ENCODE assay signal across 1 cellular context in genomic region chr1:151166506-151166956, GRCh38.
TF ChIP-seq lines count a peak whose summit lies in the region.

No MANE protein-coding gene starts in this region.

TF ChIP-seq in HepG2, 621 proteins besides CTCF, POLR2A, EP300 and RAD21:
- 0 out of 2 replicates have a peak, but pooled peaks have one; percentile 7 for TF ChIP-seq HES4 (CRISPR knock-in tag; IDR thresholded peaks at IDR 0.05; ENCODE audit: borderline replicate concordance)
- TF ChIP-seq PAX8 (CRISPR knock-in tag; IDR thresholded peaks at IDR 0.05; ENCODE audit: borderline replicate concordance): no peak
- no peak for TF ChIP-seq CREM (IDR thresholded peaks at IDR 0.05)
- no peak for TF ChIP-seq CREM (CRISPR knock-in tag; IDR thresholded peaks at IDR 0.05)
- 0 out of 2 replicates have a peak, but pooled peaks have one; percentile 9 for TF ChIP-seq SP2 (CRISPR knock-in tag; IDR thresholded peaks at IDR 0.05)
- no peak for TF ChIP-seq MYPOP (CRISPR knock-in tag; IDR thresholded peaks at IDR 0.05)
- TF ChIP-seq ZNF572 (CRISPR knock-in tag; IDR thresholded peaks at IDR 0.05): peak; percentile 60; the same call in 1 of the 2 replicates
- TF ChIP-seq CHD2 (IDR thresholded peaks at IDR 0.05; ENCODE audit: low read depth, low read length): peak; percentile 48; the same call in 1 of the 2 replicates
- TF ChIP-seq ZNF33B (CRISPR knock-in tag; IDR thresholded peaks at IDR 0.05): no peak
